Comparison of ENCODE assay signal across 18 cellular contexts in the genomic region with DNA sequence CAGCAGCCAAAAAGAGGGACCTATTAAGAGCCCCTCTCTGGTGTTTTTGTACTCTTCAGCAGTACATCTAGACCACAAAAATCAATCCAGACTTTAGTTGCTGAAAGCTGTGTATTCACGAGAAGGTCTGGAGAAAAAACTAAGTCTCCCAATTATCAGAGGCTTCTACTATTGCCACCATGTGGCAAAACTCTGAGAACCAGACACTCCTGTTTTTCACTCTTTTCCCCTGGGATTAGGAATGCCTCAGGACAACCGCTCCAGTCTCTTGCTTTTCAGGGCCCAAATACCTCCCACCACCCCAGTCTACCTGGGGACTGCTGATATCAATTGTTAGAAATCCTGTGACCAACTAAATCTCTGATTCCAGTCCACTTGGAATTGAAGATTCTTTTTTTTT.
DNase-seq lines count a peak whose midpoint lies in the region; ATAC-seq and TF ChIP-seq lines count a peak whose summit lies in the region.
"Had no signal": no experiment of that assay in that cellular context is flagged by ENCODE, and none has a peak within 500 bp of the region (broad histone marks: within the 10 kb centered on the region; RNA-seq: fewer than 3 reads in every experiment).

No MANE protein-coding gene starts in this region.

- peak; percentile 9 for DNase-seq in ACHN
- DNase-seq in HEK293T (ENCODE audit: extremely low spot score): peak; percentile 53
- DNase-seq in astrocyte of the cerebellum (ENCODE audit: low read depth): no peak
- peak; percentile 31 for DNase-seq in left kidney (ENCODE audit: low read depth, low spot score)
- no peak for DNase-seq in erythroblast (lab: John Stamatoyannopoulos, UW)
- no peak for DNase-seq in effector CD8-positive, alpha-beta T cell (lab: John Stamatoyannopoulos, UW)
- DNase-seq: activated naive CD8-positive, alpha-beta T cell treated with anti-CD3 and anti-CD28 coated beads, Interleukin-2, amount 50 U/mL, for 24 hours; activated T-cell treated with anti-CD3 and anti-CD28 coated beads, Interleukin-2, amount 50 U/mL, for 1 hour; cortex of kidney; naive thymus-derived CD8-positive, alpha-beta T cell; NCI-H187; NCI-H82; stimulated activated CD4-positive, alpha-beta T cell treated with anti-CD3 and anti-CD28 coated beads, Interleukin-4, amount 100 ng/mL, for 24 hours; stimulated activated naive B cell treated with anti-CD40 and anti-IgM and Interleukin-4, amounts not matched to agents 10 μg/mL and 1 μg/mL and 100 μg/mL, for 72 hours had no signal

- in situ Hi-C loops in ACHN (cut with HindIII; ENCODE audit: low pct_ligation_motif_present, low pct_unique_long_range_greater_than_20kb, low sequenced_read_pairs) (no loop called here), astrocyte of the cerebellum (cut with HindIII; ENCODE audit: low sequenced_read_pairs) (no loop called here)

- TF ChIP-seq CTCF in astrocyte of the cerebellum (IDR thresholded peaks at IDR 0.05; ENCODE audit: low read depth, low read length, missing control alignments): peak; percentile 35

- no peak overlapping the region for H3K4me3 ChIP-seq in astrocyte of the cerebellum (ENCODE audit: low read depth, low read length)
- H3K4me3 ChIP-seq: right atrium auricular region, SJSA1 had no signal

- POLR2A ChIA-PET in HEK293T (lab: Yijun Ruan, JAX): no interaction called here

- CTCF ChIA-PET in HEK293T (lab: Yijun Ruan, JAX): interaction anchor here (0.5 to 0.6 kb wide), 3 partner anchors 8 to 83 kb away, joined by 3 to 4 read pairs (median 3); no protein-coding TSS in a partner anchor

- TF ChIP-seq POLR2A in erythroblast (IDR thresholded peaks at IDR 0.05; ENCODE audit: low read length): no peak

- ATAC-seq in GM19395 (IDR thresholded peaks at IDR 0.05; ENCODE audit: unreplicated experiment) (no peak), HG02588 (IDR thresholded peaks at IDR 0.05; ENCODE audit: unreplicated experiment) (no peak)
- ATAC-seq: activated naive CD8-positive, alpha-beta T cell treated with anti-CD3 and anti-CD28 coated beads, Interleukin-2, amount 50 U/mL, for 24 hours; naive thymus-derived CD8-positive, alpha-beta T cell; stimulated activated naive B cell treated with anti-CD40 and anti-IgM and Interleukin-4, amounts not matched to agents 10 μg/mL and 1 μg/mL and 100 μg/mL, for 72 hours had no signal

TF ChIP-seq in HEK293T, 16 proteins besides CTCF, POLR2A, EP300 and RAD21:
- no peak for TF ChIP-seq L3MBTL2 (conservative IDR thresholded peaks at IDR 0.05)
- no peak for TF ChIP-seq BHLHE40 (IDR thresholded peaks at IDR 0.05; ENCODE audit: borderline replicate concordance)
- 0 out of 2 replicates have a peak, but pooled peaks have one; percentile 18 for TF ChIP-seq ZNF384 (IDR thresholded peaks at IDR 0.05)
- TF ChIP-seq CTBP1 (IDR thresholded peaks at IDR 0.05; ENCODE audit: borderline replicate concordance): no peak
- no peak for TF ChIP-seq ELF4 (IDR thresholded peaks at IDR 0.05)
- TF ChIP-seq FOXM1 (IDR thresholded peaks at IDR 0.05; ENCODE audit: borderline replicate concordance): no peak
- no peak for TF ChIP-seq HDGF (IDR thresholded peaks at IDR 0.05; ENCODE audit: borderline replicate concordance)
- TF ChIP-seq, protein P1, sequence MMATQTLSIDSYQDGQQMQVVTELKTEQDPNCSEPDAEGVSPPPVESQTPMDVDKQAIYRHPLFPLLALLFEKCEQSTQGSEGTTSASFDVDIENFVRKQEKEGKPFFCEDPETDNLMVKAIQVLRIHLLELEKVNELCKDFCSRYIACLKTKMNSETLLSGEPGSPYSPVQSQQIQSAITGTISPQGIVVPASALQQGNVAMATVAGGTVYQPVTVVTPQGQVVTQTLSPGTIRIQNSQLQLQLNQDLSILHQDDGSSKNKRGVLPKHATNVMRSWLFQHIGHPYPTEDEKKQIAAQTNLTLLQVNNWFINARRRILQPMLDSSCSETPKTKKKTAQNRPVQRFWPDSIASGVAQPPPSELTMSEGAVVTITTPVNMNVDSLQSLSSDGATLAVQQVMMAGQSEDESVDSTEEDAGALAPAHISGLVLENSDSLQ (IDR thresholded peaks at IDR 0.05): no peak
- TF ChIP-seq FOXK2 (IDR thresholded peaks at IDR 0.05): no peak

Comparison
In these comparisons a context has a peak if more than half of its experiments do, and no peak if none do; other contexts are left out.
1. DNase-seq: peak in ACHN (single experiment), HEK293T (single experiment) and left kidney (single experiment); none in astrocyte of the cerebellum (single experiment), erythroblast (0 of 2) and effector CD8-positive, alpha-beta T cell (single experiment).